Comparison of ENCODE assay signal across 1 cellular context in genomic region chr7:78198756-78199155, GRCh38.
TF ChIP-seq lines count a peak whose summit lies in the region.

No MANE protein-coding gene starts in this region.

TF ChIP-seq in endothelial cell of umbilical vein, 7 proteins besides CTCF, POLR2A, EP300 and RAD21 (continued from another document):
- no peak for TF ChIP-seq JUN (IDR thresholded peaks at IDR 0.05; ENCODE audit: borderline replicate concordance, insufficient read depth, insufficient read length, low read depth)
- TF ChIP-seq FOS (IDR thresholded peaks at IDR 0.05; ENCODE audit: borderline replicate concordance, insufficient read depth, low read length) = peak; percentile 11
